ENCODE assay signal across 8 cellular contexts in genomic region chr14:37087520-37087919, GRCh38.
"Had no signal": no experiment of that assay in that cellular context is flagged by ENCODE, and none has a peak within 500 bp of the region (broad histone marks: within the 10 kb centered on the region; RNA-seq: fewer than 3 reads in every experiment).

No MANE protein-coding gene starts in this region.

- H3K4me1 ChIP-seq: HAP-1 had no signal

- H3K9me3 Mint-ChIP-seq: HFFc6 had no signal

- DNase-seq: GM23248, GOT3, H7, HFFc6, KG1 had no signal

- H3K27ac ChIP-seq: GM23248, HL-60 had no signal

- H3K27ac Mint-ChIP-seq: HFFc6, IgD-negative memory B cell had no signal

- H3K4me3 ChIP-seq: GM23248, HAP-1 had no signal

- H3K4me3 Mint-ChIP-seq: HFFc6, IgD-negative memory B cell had no signal

- H3K9ac ChIP-seq: GM23248 had no signal

- H3K27me3 Mint-ChIP-seq: IgD-negative memory B cell had no signal

- H3K9me3 ChIP-seq: HAP-1 had no signal

- H3K4me1 Mint-ChIP-seq: IgD-negative memory B cell had no signal

- H3K36me3 Mint-ChIP-seq: IgD-negative memory B cell had no signal

- H3K36me3 ChIP-seq: HAP-1 had no signal
